Comparison of ENCODE assay signal across 22 cellular contexts in the genomic region with DNA sequence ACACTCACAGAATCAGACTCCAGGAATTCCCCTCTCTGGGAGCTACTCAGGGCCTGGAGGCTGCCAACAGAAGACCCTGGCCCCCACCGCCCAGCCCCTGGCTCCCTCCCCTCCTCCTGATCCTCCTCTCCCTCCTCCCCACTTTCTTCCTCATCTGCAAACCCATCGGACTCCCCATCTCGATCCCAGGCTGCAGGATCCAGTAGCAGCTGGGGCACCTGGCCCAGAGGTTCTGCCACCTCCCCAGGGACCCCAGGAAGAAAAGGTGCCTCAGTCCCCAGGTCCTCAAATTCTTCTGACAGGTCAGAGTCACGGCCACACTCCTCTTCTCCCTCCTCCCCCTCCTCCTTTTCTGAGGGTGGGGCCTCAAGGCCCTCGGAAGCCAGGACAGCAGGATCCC. TPM values are rescaled to one million over a fixed set of nuclear protein-coding genes. Genes with fewer than 3 reads are reported as not detected.
A peak's percentile ranks its signal among the peaks of the same experiment; 100 is the strongest.
DNase-seq lines count a peak whose midpoint lies in the region; ATAC-seq and TF ChIP-seq lines count a peak whose summit lies in the region.
"Had no signal": no experiment of that assay in that cellular context is flagged by ENCODE, and none has a peak within 500 bp of the region (broad histone marks: within the 10 kb centered on the region; RNA-seq: fewer than 3 reads in every experiment).

No MANE protein-coding gene starts in this region.

- peaks cover 16% of the 10 kb centered on the region for H3K36me3 Mint-ChIP-seq in glutamatergic neuron (ENCODE audit: unreplicated experiment)
- H3K36me3 Mint-ChIP-seq: stimulated activated memory B cell treated with anti-CD40 and anti-IgM and Interleukin-4, amounts not matched to agents 10 μg/mL and 1 μg/mL and 100 μg/mL, for 72 hours had no signal

- DNase-seq in NT2/D1 (ENCODE audit: low read depth, low spot score) (no peak), glutamatergic neuron (no peak), neuronal stem cell (ENCODE audit: low spot score) (no peak), NCI-H2227 treated with DMSO at 0.1 percent for 48 hours (lab: John Stamatoyannopoulos, UW) (no peak), SW 1271 (lab: John Stamatoyannopoulos, UW) (no peak), HuH-7 (ENCODE audit: low spot score) (no peak)
- DNase-seq: activated gamma-delta T cell; central memory CD4-positive, alpha-beta T cell; DMS 273 treated with DMSO at 0.1 percent for 48 hours; KBM-7; NCI-H1930; NCI-H345; Peyer's patch; T-helper 17 cell had no signal

- H3K9me3 ChIP-seq in BLaER1 (no peaks in the 10 kb centered on the region), NT2/D1 (ENCODE audit: insufficient read depth, low read length) (peaks cover 10% of the 10 kb centered on the region; the same call in 1 of the 2 replicates), neuronal stem cell (replicated peaks in 1 of 2; ENCODE audit: control insufficient read depth in 2 of 2, insufficient read depth in 1 of 2, low read depth in 1 of 2, low read length in 2 of 2) (peaks cover 2 to 10% of the 10 kb centered on the region in 2 donors)
- H3K9me3 ChIP-seq: left lung, Peyer's patch, thoracic aorta had no signal

- peak overlapping the region; percentile 69 for H3K18ac ChIP-seq in neuronal stem cell (ENCODE audit: low read length)

- H3K4me3 ChIP-seq in BLaER1 (no peak overlapping the region), NT2/D1 (ENCODE audit: insufficient read length, low read depth) (no peak overlapping the region), neuronal stem cell (ENCODE audit: low read length in 2 of 2) (no peak overlapping the region)
- H3K4me3 ChIP-seq: left lung, Peyer's patch, thoracic aorta had no signal

- WGBS in neuronal stem cell (ENCODE audit: extremely low coverage in 2 of 2, insufficient read length in 2 of 2, insufficient replicate concordance in 1 of 2), 2 donors = no CpG with 5 or more reads among the region's 5 CpGs

- no peak overlapping the region for H3K4ac ChIP-seq in neuronal stem cell (ENCODE audit: low read length)

- no peak overlapping the region for H3K4me3 Mint-ChIP-seq in glutamatergic neuron (ENCODE audit: unreplicated experiment)
- H3K4me3 Mint-ChIP-seq: stimulated activated memory B cell treated with anti-CD40 and anti-IgM and Interleukin-4, amounts not matched to agents 10 μg/mL and 1 μg/mL and 100 μg/mL, for 72 hours; T-helper 17 cell had no signal

- H4K8ac ChIP-seq in neuronal stem cell (ENCODE audit: low read depth, low read length) = no peak overlapping the region

- peak overlapping the region; percentile 71 for H3K27ac Mint-ChIP-seq in glutamatergic neuron (ENCODE audit: unreplicated experiment)
- H3K27ac Mint-ChIP-seq: T-helper 17 cell had no signal

- H2BK12ac ChIP-seq in neuronal stem cell (ENCODE audit: low read length) = no peak overlapping the region

- peaks cover 11% of the 10 kb centered on the region for H3K79me1 ChIP-seq in neuronal stem cell (ENCODE audit: low read depth, low read length)

- no peaks in the 10 kb centered on the region for H4K20me1 ChIP-seq in BLaER1

- TF ChIP-seq CTCF in glutamatergic neuron (IDR thresholded peaks at IDR 0.05; ENCODE audit: partially characterized antibody, unreplicated experiment) = no peak

- peaks cover 30% of the 10 kb centered on the region for H3K9me3 Mint-ChIP-seq in glutamatergic neuron (ENCODE audit: unreplicated experiment)
- H3K9me3 Mint-ChIP-seq: stimulated activated memory B cell treated with anti-CD40 and anti-IgM and Interleukin-4, amounts not matched to agents 10 μg/mL and 1 μg/mL and 100 μg/mL, for 72 hours had no signal

- H4K91ac ChIP-seq in neuronal stem cell (ENCODE audit: low read depth, low read length, poor library complexity) = no peak overlapping the region

- no peaks in the 10 kb centered on the region for H3K36me3 ChIP-seq in BLaER1
- H3K36me3 ChIP-seq in NT2/D1 (ENCODE audit: insufficient read depth, insufficient read length, low read length) = peaks cover 48% of the 10 kb centered on the region
- H3K36me3 ChIP-seq in neuronal stem cell (replicated peaks in 1 of 2; ENCODE audit: control insufficient read depth in 2 of 2, insufficient read depth in 2 of 2, low read length in 2 of 2) = peaks cover 31 to 35% of the 10 kb centered on the region in 2 donors
- H3K36me3 ChIP-seq: left lung, Peyer's patch had no signal

- ATAC-seq in HG02571 (IDR thresholded peaks at IDR 0.05; ENCODE audit: unreplicated experiment) = no peak
- ATAC-seq: esophagus mucosa, left lung, T-helper 17 cell had no signal

- H2BK5ac ChIP-seq in neuronal stem cell (ENCODE audit: low read length) = peak overlapping the region; percentile 56

- H3K4me1 Mint-ChIP-seq in glutamatergic neuron (ENCODE audit: low read depth, unreplicated experiment) = peaks cover 54% of the 10 kb centered on the region

- peak overlapping the region; percentile 85 for H3K4me2 ChIP-seq in BLaER1
- H3K4me2 ChIP-seq in neuronal stem cell (ENCODE audit: insufficient read depth, low read length, poor library complexity, severe bottlenecking) = no peak overlapping the region

- no peak overlapping the region for H2AFZ ChIP-seq in neuronal stem cell (ENCODE audit: low read length)

- H3K4me1 ChIP-seq in BLaER1 = peaks cover 67% of the 10 kb centered on the region
- peaks cover 72% of the 10 kb centered on the region for H3K4me1 ChIP-seq in NT2/D1 (ENCODE audit: insufficient read depth, insufficient read length)
- H3K4me1 ChIP-seq in neuronal stem cell (ENCODE audit: control insufficient read depth in 2 of 2, insufficient read depth in 1 of 2, low read depth in 1 of 2, low read length in 2 of 2) = peaks cover 64 to 70% of the 10 kb centered on the region in 2 donors

- peak overlapping the region; percentile 67 for H2AK5ac ChIP-seq in neuronal stem cell (ENCODE audit: low read depth, low read length)

- H3K23ac ChIP-seq in neuronal stem cell (ENCODE audit: low read depth, low read length, poor library complexity) = no peak overlapping the region

- H3K27me3 Mint-ChIP-seq in glutamatergic neuron (ENCODE audit: unreplicated experiment) = peaks cover 38% of the 10 kb centered on the region

- H3K9ac ChIP-seq in BLaER1 (no peak overlapping the region), NT2/D1 (ENCODE audit: insufficient read length, low read depth) (peak overlapping the region; percentile 61), neuronal stem cell (ENCODE audit: low read depth, low read length, poor library complexity) (peak overlapping the region; percentile 37)

- H2BK120ac ChIP-seq in neuronal stem cell (ENCODE audit: low read depth, low read length) = no peak overlapping the region

- peaks cover 15% of the 10 kb centered on the region for H3K27me3 ChIP-seq in BLaER1
- H3K27me3 ChIP-seq in NT2/D1 (ENCODE audit: insufficient read depth, insufficient read length) = no peaks in the 10 kb centered on the region
- H3K27me3 ChIP-seq in neuronal stem cell (ENCODE audit: control insufficient read depth in 3 of 3, insufficient read depth in 3 of 3, low read depth in 1 of 3, low read length in 3 of 3) = no peaks in the 10 kb centered on the region

- H2BK15ac ChIP-seq in neuronal stem cell (ENCODE audit: low read length) = no peak overlapping the region

- H3K27ac ChIP-seq in BLaER1 = peak overlapping the region; percentile 27
- H3K27ac ChIP-seq in neuronal stem cell (replicated peaks; ENCODE audit: low read length) = peak overlapping the region; percentile 61
- H3K27ac ChIP-seq: thoracic aorta had no signal

- peak overlapping the region; percentile 22 for H3K14ac ChIP-seq in neuronal stem cell (ENCODE audit: low read length)

RNA-seq across cellular contexts. Expression of a gene that starts 7.4 kb away (rescaled TPM):
- total RNA-seq in glutamatergic neuron (ENCODE audit: unreplicated experiment) = 375 TPM
- polyA plus RNA-seq in neuronal stem cell (2013, experiment 1 of 2) = 150 TPM
- polyA plus RNA-seq in neuronal stem cell (2013, experiment 2 of 2) = 143 TPM
- total RNA-seq: T-helper 17 cell had no signal

RNA-seq across cellular contexts. Expression of a gene that starts 27.9 kb away (rescaled TPM):
- 10.3 TPM for total RNA-seq in glutamatergic neuron (ENCODE audit: unreplicated experiment)
- 0.89 TPM for polyA plus RNA-seq in neuronal stem cell (2013, experiment 1 of 2)
- 0.54 TPM for polyA plus RNA-seq in neuronal stem cell (2013, experiment 2 of 2)
- total RNA-seq: esophagus mucosa, T-helper 17 cell had no signal
- polyA plus RNA-seq: AG04450 had no signal

RNA-seq across cellular contexts. Expression of a gene that starts 35.6 kb away (rescaled TPM):
- 2.4 TPM for total RNA-seq in glutamatergic neuron (ENCODE audit: unreplicated experiment)
- 479 TPM for polyA plus RNA-seq in neuronal stem cell (2013, experiment 1 of 2)
- polyA plus RNA-seq in neuronal stem cell (2013, experiment 2 of 2) = 474 TPM

RNA-seq across cellular contexts. Expression of a gene that starts 50.6 kb away (rescaled TPM):
- 0.71 TPM for total RNA-seq in glutamatergic neuron (ENCODE audit: unreplicated experiment)
- polyA plus RNA-seq in neuronal stem cell (2013, experiment 1 of 2) = 1.8 TPM
- 1.7 TPM for polyA plus RNA-seq in neuronal stem cell (2013, experiment 2 of 2)
- total RNA-seq: esophagus mucosa, SK-MEL-5 had no signal
- polyA plus RNA-seq: AG04450 had no signal

RNA-seq across cellular contexts. Expression of a gene that starts 58.5 kb away (rescaled TPM):
- 27.1 TPM for total RNA-seq in glutamatergic neuron (ENCODE audit: unreplicated experiment)
- 48.9 TPM for polyA plus RNA-seq in neuronal stem cell (2013, experiment 1 of 2)
- polyA plus RNA-seq in neuronal stem cell (2013, experiment 2 of 2) = 45.3 TPM
